ENCODE assay signal across 21 cellular contexts in the genomic region with DNA sequence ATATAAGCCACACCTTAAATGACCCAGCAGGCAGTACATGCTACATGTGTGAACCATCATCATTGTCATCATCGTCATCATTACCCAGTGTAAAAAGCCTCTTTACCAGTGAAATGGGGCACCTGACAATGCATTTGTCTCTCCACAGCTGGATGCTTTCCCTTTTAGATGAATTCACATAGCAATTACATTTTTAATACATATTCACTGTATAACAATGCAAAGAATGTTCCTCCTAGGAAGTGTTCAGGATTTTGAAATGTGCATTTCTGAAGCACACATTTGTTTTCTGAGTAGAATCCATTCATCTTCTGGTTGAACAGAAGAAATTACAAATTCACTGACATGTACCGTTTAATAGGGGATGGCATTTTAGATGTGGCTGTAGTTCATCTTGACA.
DNase-seq lines count a peak whose midpoint lies in the region; ATAC-seq, FAIRE-seq and TF ChIP-seq lines count a peak whose summit lies in the region.
"Had no signal": no experiment of that assay in that cellular context is flagged by ENCODE, and none has a peak within 500 bp of the region (broad histone marks: within the 10 kb centered on the region; RNA-seq: fewer than 3 reads in every experiment).

No MANE protein-coding gene starts in this region.

- H3K4me2 ChIP-seq in A549 = peak overlapping the region; percentile 39; the same call in 2 of the 3 replicates

- no peaks in the 10 kb centered on the region for H3K9me3 Mint-ChIP-seq in HFFc6
- H3K9me3 Mint-ChIP-seq: activated CD4-positive, alpha-beta T cell treated with anti-CD3 and anti-CD28 coated beads, Interleukin-2, amount 10 ng/mL, durations not matched to agents 24 days and 14 days had no signal

- H3K4me3 Mint-ChIP-seq in HFFc6 = peak overlapping the region; percentile 63
- H3K4me3 Mint-ChIP-seq: activated CD4-positive, alpha-beta T cell treated with anti-CD3 and anti-CD28 coated beads, Interleukin-2, amount 10 ng/mL, durations not matched to agents 24 days and 14 days; T-helper 17 cell had no signal

- peaks cover 60% of the 10 kb centered on the region for H3K36me3 Mint-ChIP-seq in HFFc6 (ENCODE audit: low read depth)

- POLR2A ChIA-PET in A549 (lab: Yijun Ruan, JAX) = no interaction called here

- DNase-seq in A549 (ENCODE audit: low read depth in 1 of 2, low spot score in 1 of 2) (no peak), HFFc6 (peak; percentile 45), astrocyte of the hippocampus (ENCODE audit: low read depth, low spot score) (peak; percentile 58), foreskin fibroblast (peak; percentile 45 to 70), GM20000 (ENCODE audit: low spot score) (no peak), NCI-H2196 treated with DMSO at 0.1 percent for 48 hours (lab: John Stamatoyannopoulos, UW; ENCODE audit: unreplicated experiment) (no peak), uterus (no peak)
- no peak for DNase-seq in central memory CD4-positive, alpha-beta T cell
- DNase-seq: activated CD4-positive, alpha-beta T cell treated with anti-CD3 and anti-CD28 coated beads, Interleukin-2, amount 10 ng/mL, durations not matched to agents 24 days and 14 days; activated T-cell treated with anti-CD3 and anti-CD28 coated beads, Interleukin-2, amount 50 U/mL, for 48 hours; DMS153; MG63; midbrain; NCI-H2171; T-helper 17 cell had no signal

- ATAC-seq in A549 = peak in 1 of 2 experiments; percentile 52; a peak in 3 of 6 replicates
- ATAC-seq: GM12878, T-helper 17 cell had no signal

- intact Hi-C loops in uterus (cut with DNase I; ENCODE audit: low total_unique reads) = no loop called here

- no peak for TF ChIP-seq EP300 in A549 (IDR thresholded peaks at IDR 0.05)

- WGBS in A549 (ENCODE audit: missing lambda C conversion rate) = 22% methylated on average over 2 of the region's 2 CpGs

- CTCF ChIA-PET in A549 (lab: Yijun Ruan, JAX) = no interaction called here

- H3K4me3 ChIP-seq in A549 (no peak overlapping the region), foreskin fibroblast (ENCODE audit: low read depth in 1 of 2, low read length in 2 of 2) (no peak overlapping the region), uterus (no peak overlapping the region)
- H3K4me3 ChIP-seq: GM12878, MG63, tibial nerve had no signal

- H3K27ac ChIP-seq in A549 (peak overlapping the region in 1 of 2 experiments; percentile 27; a peak in 2 of 6 replicates), uterus (no peak overlapping the region)
- H3K27ac ChIP-seq: HL-60, parathyroid adenoma had no signal

- peak overlapping the region; percentile 65 for H3K27ac Mint-ChIP-seq in HFFc6
- H3K27ac Mint-ChIP-seq: activated CD4-positive, alpha-beta T cell treated with anti-CD3 and anti-CD28 coated beads, Interleukin-2, amount 10 ng/mL, durations not matched to agents 24 days and 14 days; T-helper 17 cell had no signal

- H3K9me3 ChIP-seq in A549 = no peaks in the 10 kb centered on the region
- H3K9me3 ChIP-seq in uterus = no peaks in the 10 kb centered on the region
- H3K9me3 ChIP-seq: MG63, tibial nerve had no signal

- TF ChIP-seq RAD21 in A549 (conservative IDR thresholded peaks at IDR 0.05 in 1 of 2, IDR thresholded peaks at IDR 0.05 in 1 of 2) = no peak

- H3K36me3 ChIP-seq in uterus = no peaks in the 10 kb centered on the region

- TF ChIP-seq CTCF in A549 (IDR thresholded peaks at IDR 0.05) (no peak), HFFc6 (IDR thresholded peaks at IDR 0.05) (no peak), foreskin fibroblast (IDR thresholded peaks at IDR 0.05; ENCODE audit: low read depth, low read length) (no peak), GM20000 (IDR thresholded peaks at IDR 0.05; ENCODE audit: extremely low read depth, missing control alignments) (no peak), uterus (IDR thresholded peaks at IDR 0.05) (no peak)

- no peaks in the 10 kb centered on the region for H3K27me3 ChIP-seq in uterus
- H3K27me3 ChIP-seq: MG63, tibial nerve had no signal

- H3K4me1 Mint-ChIP-seq in HFFc6 (ENCODE audit: low read depth) = peaks cover 98% of the 10 kb centered on the region
- H3K4me1 Mint-ChIP-seq: activated CD4-positive, alpha-beta T cell treated with anti-CD3 and anti-CD28 coated beads, Interleukin-2, amount 10 ng/mL, durations not matched to agents 24 days and 14 days; T-helper 17 cell had no signal

- H3K4me1 ChIP-seq in A549 = peaks cover 27% of the 10 kb centered on the region
- no peaks in the 10 kb centered on the region for H3K4me1 ChIP-seq in uterus
- H3K4me1 ChIP-seq: parathyroid adenoma had no signal

- TF ChIP-seq POLR2A in A549 (IDR thresholded peaks at IDR 0.05; ENCODE audit: low read length) (no peak), uterus (IDR thresholded peaks at IDR 0.05) (no peak)

- FAIRE-seq in A549 (lab: Jason Lieb, UNC) = peak; percentile 18
- FAIRE-seq: A204.1, GM12878, GM19239 had no signal

- no peaks in the 10 kb centered on the region; the same call in none of the 2 replicates for H3K27me3 Mint-ChIP-seq in HFFc6 (ENCODE audit: insufficient read depth)

TF ChIP-seq in A549, 52 proteins besides CTCF, POLR2A, EP300 and RAD21:
- TF ChIP-seq JUN (IDR thresholded peaks at IDR 0.05) (no peak), HOXB13 (CRISPR knock-in tag; IDR thresholded peaks at IDR 0.05; ENCODE audit: low read depth) (no peak), FOSL2 (IDR thresholded peaks at IDR 0.05) (no peak), FOSL2 (CRISPR knock-in tag; IDR thresholded peaks at IDR 0.05) (no peak), CBX2 (IDR thresholded peaks at IDR 0.05; ENCODE audit: borderline replicate concordance, low read depth) (no peak), EHMT2 (IDR thresholded peaks at IDR 0.05; ENCODE audit: low read depth) (no peak), ZSCAN20 (CRISPR knock-in tag; IDR thresholded peaks at IDR 0.05) (no peak), JUNB (IDR thresholded peaks at IDR 0.05) (no peak), FOSB (CRISPR knock-in tag; IDR thresholded peaks at IDR 0.05) (no peak), ESRRA (IDR thresholded peaks at IDR 0.05; ENCODE audit: borderline replicate concordance, low read length) (no peak), RFX5 (IDR thresholded peaks at IDR 0.05) (no peak), HDAC2 (IDR thresholded peaks at IDR 0.05) (no peak), ZC3H11A (IDR thresholded peaks at IDR 0.05) (no peak), MAX (IDR thresholded peaks at IDR 0.05) (no peak), RARB (CRISPR knock-in tag; IDR thresholded peaks at IDR 0.05) (no peak), EHF (CRISPR knock-in tag; IDR thresholded peaks at IDR 0.05) (no peak), HEYL (CRISPR knock-in tag; IDR thresholded peaks at IDR 0.05) (no peak)
TF ChIP-seq in A549: peak in this region for 0.

Comparison
In these comparisons a context has a peak if more than half of its experiments do, and no peak if none do; other contexts are left out.
1. DNase-seq: peak in HFFc6 (single experiment), astrocyte of the hippocampus (single experiment) and foreskin fibroblast (2 of 2); none in A549 (0 of 2), central memory CD4-positive, alpha-beta T cell (single experiment), GM20000 (single experiment), NCI-H2196 treated with DMSO at 0.1 percent for 48 hours (single experiment) and uterus (0 of 2).